In genomic region chr7:82506702-82507101, GRCh38 we compare ENCODE assay signal across 13 cellular contexts.
DNase-seq lines count a peak whose midpoint lies in the region; ATAC-seq and TF ChIP-seq lines count a peak whose summit lies in the region.
"Had no signal": no experiment of that assay in that cellular context is flagged by ENCODE, and none has a peak within 500 bp of the region (broad histone marks: within the 10 kb centered on the region; RNA-seq: fewer than 3 reads in every experiment).

No MANE protein-coding gene starts in this region.

- no peaks in the 10 kb centered on the region for H3K36me3 ChIP-seq in H7 (replicated peaks; ENCODE audit: control insufficient read depth, insufficient read depth, low read length)
- H3K36me3 ChIP-seq: pancreas had no signal

- TF ChIP-seq CTCF in AG04450 (IDR thresholded peaks at IDR 0.05; ENCODE audit: low read depth, low read length) (no peak), cardiac fibroblast (IDR thresholded peaks at IDR 0.05; ENCODE audit: low read depth, low read length) (no peak), nephron progenitor cell (IDR thresholded peaks at IDR 0.05) (no peak)

- H3K4me3 Mint-ChIP-seq in nephron progenitor cell, result no peak overlapping the region
- H3K4me3 Mint-ChIP-seq: IgD-negative memory B cell had no signal

- peaks cover 4% of the 10 kb centered on the region for H3K27me3 ChIP-seq in AG04450 (ENCODE audit: control insufficient read depth, insufficient read depth, low read length)
- no peaks in the 10 kb centered on the region for H3K27me3 ChIP-seq in H7 (ENCODE audit: control insufficient read depth, insufficient read depth, low read length)
- H3K27me3 ChIP-seq: pancreas had no signal

- peaks cover 10% of the 10 kb centered on the region for H3K9me3 Mint-ChIP-seq in nephron progenitor cell

- H3K4me3 ChIP-seq in AG04450 (ENCODE audit: low read depth, low read length) (no peak overlapping the region), H7 (ENCODE audit: insufficient read depth, low read depth, low read length) (no peak overlapping the region), cardiac fibroblast (replicated peaks in 1 of 2; ENCODE audit: low read depth in 2 of 2, low read length in 2 of 2) (no peak overlapping the region)
- H3K4me3 ChIP-seq: pancreas had no signal

- POLR2A ChIA-PET in AG04450 (lab: Yijun Ruan, JAX), result no interaction called here

- H3K9me3 ChIP-seq in AG04450 (ENCODE audit: control insufficient read depth, insufficient read depth, low read length), result peaks cover 7% of the 10 kb centered on the region; the same call in 1 of the 2 replicates
- H3K9me3 ChIP-seq: pancreas had no signal

- DNase-seq in AG04450 (ENCODE audit: low read depth, low spot score), result peak; percentile 3
- peak; percentile 21 for DNase-seq in H7
- peak; percentile 26 to 62 for DNase-seq in cardiac fibroblast (ENCODE audit: low read depth in 2 of 2)
- peak; percentile 5 for DNase-seq in nephron progenitor cell
- no peak for DNase-seq in G401 (ENCODE audit: low spot score)
- DNase-seq: activated CD4-positive, CD25-positive, alpha-beta regulatory T cell; NCI-H2171 had no signal

- peak overlapping the region; percentile 39 for H3K27ac Mint-ChIP-seq in nephron progenitor cell
- H3K27ac Mint-ChIP-seq: IgD-negative memory B cell had no signal

- CTCF ChIA-PET in AG04450 (lab: Charles Lee), result interaction anchor here (1.6 kb wide), 1 partner anchor 26 kb away, joined by 7 read pairs; no protein-coding TSS in a partner anchor

- ATAC-seq in HG03097 (IDR thresholded peaks at IDR 0.05; ENCODE audit: low FRiP score, unreplicated experiment) (no peak), GM18520 (IDR thresholded peaks at IDR 0.05; ENCODE audit: unreplicated experiment) (no peak), HG03045 (IDR thresholded peaks at IDR 0.05; ENCODE audit: unreplicated experiment) (no peak)
- ATAC-seq: pancreas had no signal

- no peak overlapping the region for H3K27ac ChIP-seq in AG04450 (ENCODE audit: low read depth, low read length)
- H3K27ac ChIP-seq: C4-2B, pancreas had no signal

- H3K4me1 Mint-ChIP-seq in nephron progenitor cell, result peaks cover 16% of the 10 kb centered on the region

- peaks cover 4% of the 10 kb centered on the region for H3K36me3 Mint-ChIP-seq in nephron progenitor cell (ENCODE audit: low read depth)
- H3K36me3 Mint-ChIP-seq: IgD-negative memory B cell had no signal

- in situ Hi-C loops in G401 (cut with HindIII; ENCODE audit: low sequenced_read_pairs), result no loop called here

- H3K27me3 Mint-ChIP-seq in nephron progenitor cell (ENCODE audit: low read depth, poor library complexity), result no peaks in the 10 kb centered on the region
- H3K27me3 Mint-ChIP-seq: IgD-negative memory B cell had no signal
